ENCODE assay signal across 9 cellular contexts in the genomic region with DNA sequence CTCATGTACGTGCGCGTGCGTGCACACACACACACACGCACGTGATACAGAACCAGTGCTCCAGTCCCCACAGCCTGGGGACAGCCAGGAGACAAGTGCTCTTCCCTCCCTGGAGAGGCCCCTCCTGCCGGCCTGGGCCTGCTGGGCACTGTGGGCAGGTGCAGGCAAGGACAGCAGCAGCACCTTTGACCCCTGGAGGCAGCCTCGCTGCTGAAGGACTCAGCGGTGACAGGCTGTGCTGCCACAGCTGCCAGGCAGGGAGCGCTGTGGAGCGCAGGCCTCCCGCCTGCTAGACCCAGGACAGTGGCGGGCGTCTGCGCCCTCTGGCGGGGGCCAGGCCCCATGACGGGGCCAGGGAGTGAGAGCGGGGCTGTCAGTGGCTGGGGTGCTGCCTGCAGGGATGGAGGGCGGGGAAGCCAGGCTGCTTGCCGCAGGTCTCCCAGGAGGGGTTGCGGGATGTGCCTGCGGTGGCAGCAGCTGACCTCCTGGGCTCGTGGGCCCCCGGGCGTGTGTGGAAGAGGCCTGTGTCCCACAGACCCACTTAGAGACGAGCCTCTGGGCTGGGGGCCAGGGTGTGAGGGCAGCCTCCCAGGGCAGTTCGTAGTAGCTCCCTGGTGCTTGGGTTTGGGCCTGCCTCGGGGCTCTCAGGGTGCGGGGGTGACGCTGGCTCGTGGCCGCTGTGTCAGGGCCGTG.
A peak's percentile ranks its signal among the peaks of the same experiment; 100 is the strongest.
DNase-seq lines count a peak whose midpoint lies in the region; ATAC-seq and TF ChIP-seq lines count a peak whose summit lies in the region.
"Had no signal": no experiment of that assay in that cellular context is flagged by ENCODE, and none has a peak within 500 bp of the region (broad histone marks: within the 10 kb centered on the region; RNA-seq: fewer than 3 reads in every experiment).

No MANE protein-coding gene starts in this region.

- no peaks in the 10 kb centered on the region for H3K9me3 ChIP-seq in OCI-LY3 (ENCODE audit: insufficient read depth, low read length)

- no peaks in the 10 kb centered on the region for H4K20me1 ChIP-seq in OCI-LY3 (ENCODE audit: insufficient read depth, low read length)

- no peaks in the 10 kb centered on the region for H3K79me2 ChIP-seq in OCI-LY3 (ENCODE audit: low read length)

- H3K4me3 ChIP-seq in HL-60 (replicated peaks; ENCODE audit: insufficient read depth, low read length) (no peak overlapping the region), OCI-LY3 (ENCODE audit: low read length) (no peak overlapping the region), epithelial cell of esophagus (ENCODE audit: low read length) (no peak overlapping the region)

- no peak overlapping the region for H3K4me3 Mint-ChIP-seq in CD14-positive monocyte
- H3K4me3 Mint-ChIP-seq: IgD-negative memory B cell had no signal

- peak; percentile 100 for TF ChIP-seq CTCF in CD14-positive monocyte (IDR thresholded peaks at IDR 0.05)
- TF ChIP-seq CTCF in HL-60 (IDR thresholded peaks at IDR 0.05; ENCODE audit: insufficient read depth, low read length): peak; percentile 100
- peak; percentile 98 for TF ChIP-seq CTCF in OCI-LY3 (IDR thresholded peaks at IDR 0.05; ENCODE audit: low read depth, low read length)
- TF ChIP-seq CTCF in epithelial cell of esophagus (IDR thresholded peaks at IDR 0.05; ENCODE audit: insufficient read depth, low read depth, low read length, missing control alignments): peak; percentile 99

- H3K4me1 ChIP-seq in OCI-LY3 (ENCODE audit: low read length): peaks cover 6% of the 10 kb centered on the region; the same call in 1 of the 2 replicates

- H3K36me3 ChIP-seq in OCI-LY3 (replicated peaks; ENCODE audit: low read depth, low read length): no peaks in the 10 kb centered on the region

- intact Hi-C loops in CD14-positive monocyte (cut with micrococcal nuclease): loop anchor here (2.0 to 10.0 kb wide), 4 partner anchors 77 to 677 kb away; no protein-coding TSS in a partner anchor

- peak overlapping the region; percentile 21; the same call in 1 of the 2 replicates for H3K4me2 ChIP-seq in OCI-LY3 (ENCODE audit: low read length)

- H3K27me3 ChIP-seq in HL-60 (ENCODE audit: insufficient read depth, poor library complexity, severe bottlenecking) (no peaks in the 10 kb centered on the region), OCI-LY3 (ENCODE audit: low read depth, low read length) (peaks cover 12% of the 10 kb centered on the region)

- no peak overlapping the region for H3K27ac Mint-ChIP-seq in CD14-positive monocyte

- H3K4me1 Mint-ChIP-seq in CD14-positive monocyte: peaks cover 10% of the 10 kb centered on the region
- H3K4me1 Mint-ChIP-seq: IgD-negative memory B cell had no signal

- H3K27me3 Mint-ChIP-seq in CD14-positive monocyte (ENCODE audit: low read depth in 3 of 3): peaks cover under 1 to 5% (median 3%) of the 10 kb centered on the region in 3 donors

- H3K9ac ChIP-seq in OCI-LY3 (ENCODE audit: low read length): no peak overlapping the region

- H3K27ac ChIP-seq in HL-60 (replicated peaks) (no peak overlapping the region), OCI-LY3 (ENCODE audit: low read length) (no peak overlapping the region)

- DNase-seq in CD14-positive monocyte (ENCODE audit: low spot score) (peak; percentile 88), HL-60 (ENCODE audit: low read depth in 1 of 2, low spot score in 1 of 2) (peak; percentile 71 to 84), epithelial cell of esophagus (ENCODE audit: low read depth) (peak; percentile 75), myocyte (ENCODE audit: low read depth) (peak; percentile 80)
- DNase-seq in activated CD8-positive, alpha-beta memory T cell treated with anti-CD3 and anti-CD28 coated beads, Interleukin-2, amount 50 U/mL, for 48 hours: peak; percentile 95
- DNase-seq in stimulated activated CD8-positive, alpha-beta memory T cell treated with anti-CD3 and anti-CD28 coated beads, Interleukin-7, amount 100 ng/mL, for 4 hours (ENCODE audit: low read depth in 2 of 2): peak; percentile 62 to 78

- peak; percentile 84 for ATAC-seq in GM19372 (IDR thresholded peaks at IDR 0.05; ENCODE audit: low read depth, unreplicated experiment)

- H3K36me3 Mint-ChIP-seq in CD14-positive monocyte: peaks cover 0 to 3% of the 10 kb centered on the region in 2 donors
- H3K36me3 Mint-ChIP-seq: IgD-negative memory B cell had no signal

- no peak overlapping the region for H2AFZ ChIP-seq in OCI-LY3 (ENCODE audit: low read depth, low read length)

- H3K9me3 Mint-ChIP-seq in CD14-positive monocyte: no peaks in the 10 kb centered on the region
- H3K9me3 Mint-ChIP-seq: IgD-negative memory B cell had no signal
